ENCODE assay signal across 13 cellular contexts in genomic region chr6:66226099-66226498, GRCh38.
DNase-seq lines count a peak whose midpoint lies in the region; ATAC-seq and TF ChIP-seq lines count a peak whose summit lies in the region.
"Had no signal": no experiment of that assay in that cellular context is flagged by ENCODE, and none has a peak within 500 bp of the region (broad histone marks: within the 10 kb centered on the region; RNA-seq: fewer than 3 reads in every experiment).

No MANE protein-coding gene starts in this region.

- H2AFZ ChIP-seq in neuron (ENCODE audit: low read depth, low read length) = peak overlapping the region; percentile 10

- no peaks in the 10 kb centered on the region for H3K27me3 ChIP-seq in neuron (ENCODE audit: insufficient read depth, low read length)

- no peak overlapping the region for H3K4me3 ChIP-seq in neuron (ENCODE audit: low read length)

- peak; percentile 82 for DNase-seq in DMS153 treated with DMSO at 0.1 percent for 48 hours (lab: John Stamatoyannopoulos, UW; ENCODE audit: unreplicated experiment)
- peak; percentile 90 for DNase-seq in NCI-H1105 (lab: John Stamatoyannopoulos, UW)
- DNase-seq in NCI-H1048 (lab: John Stamatoyannopoulos, UW) = no peak
- DNase-seq in NCI-H1417 treated with DMSO at 0.1 percent for 48 hours (lab: John Stamatoyannopoulos, UW) = no peak
- DNase-seq: activated CD8-positive, alpha-beta T cell treated with anti-CD3 and anti-CD28 coated beads for 36 hours; KBM-7; natural killer cell; NCI-H2227 treated with DMSO at 0.1 percent for 48 hours; RPMI8226; T1000 had no signal

- no peaks in the 10 kb centered on the region for H3K36me3 ChIP-seq in neuron (ENCODE audit: insufficient read depth, low read length)

- no peaks in the 10 kb centered on the region for H3K4me1 ChIP-seq in neuron (ENCODE audit: insufficient read depth, low read length)

- peak; percentile 70 for ATAC-seq in SK-N-SH treated with all-trans-retinoic acid at 6 μM for 48 hours
- no peak for ATAC-seq in HG03460 (IDR thresholded peaks at IDR 0.05; ENCODE audit: unreplicated experiment)
- ATAC-seq: activated CD8-positive, alpha-beta T cell treated with anti-CD3 and anti-CD28 coated beads for 36 hours; natural killer cell had no signal

- no peaks in the 10 kb centered on the region for H3K9me3 ChIP-seq in neuron (ENCODE audit: low read length)

TF ChIP-seq in SK-N-SH treated with all-trans-retinoic acid at 6 μM for 48 hours, 23 proteins besides CTCF, POLR2A, EP300 and RAD21:
- TF ChIP-seq ISL1 (CRISPR knock-in tag; IDR thresholded peaks at IDR 0.05) = peak; percentile 37; the same call in 1 of the 2 replicates
- no peak for TF ChIP-seq SNAI2 (CRISPR knock-in tag; IDR thresholded peaks at IDR 0.05)

Comparison
In these comparisons a context has a peak if more than half of its experiments do, and no peak if none do; other contexts are left out.
1. DNase-seq: peak in DMS153 treated with DMSO at 0.1 percent for 48 hours (single experiment) and NCI-H1105 (single experiment); none in NCI-H1048 (single experiment) and NCI-H1417 treated with DMSO at 0.1 percent for 48 hours (single experiment).